8 cellular contexts compared by ENCODE assay signal in genomic region chr1:206555473-206555935, GRCh38. TPM values are rescaled to one million over a fixed set of nuclear protein-coding genes. Genes with fewer than 3 reads are reported as not detected.
DNase-seq lines count a peak whose midpoint lies in the region; ATAC-seq, FAIRE-seq and TF ChIP-seq lines count a peak whose summit lies in the region.

No MANE protein-coding gene starts in this region.

- H3K79me2 ChIP-seq in K562 (ENCODE audit: control insufficient read depth, insufficient read depth, low read length): peaks cover 34% of the 10 kb centered on the region

- peak; percentile 81 for FAIRE-seq in K562 (lab: Jason Lieb, UNC)

- H4K20me1 ChIP-seq in K562 (replicated peaks; ENCODE audit: control insufficient read depth, insufficient read depth, low read length): no peaks in the 10 kb centered on the region

- H3K9ac ChIP-seq in K562 (ENCODE audit: insufficient read depth in 1 of 2, low read depth in 2 of 2, low read length in 2 of 2): peak overlapping the region in 1 of 2 experiments; percentile 57; a peak in 2 of 4 replicates

- peak overlapping the region; percentile 72 for H2AFZ ChIP-seq in K562 (ENCODE audit: low read depth, low read length)

- POLR2A ChIA-PET in K562 (lab: Yijun Ruan, JAX): interaction anchor here (0.5 to 2.7 kb wide), 13 partner anchors 8 to 1280 kb away, joined by 3 to 10 read pairs (median 4); partner anchors contain the start of genes DYRK3 and EIF2D

- peak overlapping the region; percentile 30 for H3K4me2 ChIP-seq in K562 (ENCODE audit: insufficient read depth, low read length)

- H3K27me3 ChIP-seq in K562 (ENCODE audit: control insufficient read depth in 2 of 2, insufficient read depth in 2 of 2, low read length in 2 of 2): no peaks in the 10 kb centered on the region

- intact Hi-C loops in K562 (cut with micrococcal nuclease): no loop called here

- TF ChIP-seq POLR2A in K562 (conservative IDR thresholded peaks at IDR 0.05): no peak

- no peak overlapping the region for H3K4me3 ChIP-seq in K562

- CTCF ChIA-PET in K562 (lab: Yijun Ruan, JAX; ENCODE audit: low intra/inter-chr PET ratio): interaction anchor here (0.8 kb wide), 1 partner anchor 66 kb away, joined by 3 read pairs; no protein-coding TSS in a partner anchor

- H3K27ac ChIP-seq in K562 (ENCODE audit: extremely low read depth, low read depth, low read length): peak overlapping the region; percentile 81; the same call in 1 of the 3 replicates

- H3K36me3 ChIP-seq in K562 (ENCODE audit: control insufficient read depth, insufficient read depth, low read length): peaks cover 4% of the 10 kb centered on the region; the same call in 1 of the 3 replicates

- TF ChIP-seq EP300 in K562 (IDR thresholded peaks at IDR 0.05; ENCODE audit: low read length): no peak; the same call in 1 of the 2 replicates

- BruUV-seq in K562 (replicated peaks; lab: Mats Ljungman, UMichigan): no TSS peak

- no peak for TF ChIP-seq RAD21 in K562 (CRISPR knock-in tag; conservative IDR thresholded peaks at IDR 0.05 in 1 of 2, IDR thresholded peaks at IDR 0.05 in 1 of 2)

- no peaks in the 10 kb centered on the region for H3K9me3 ChIP-seq in K562 (replicated peaks; ENCODE audit: control insufficient read depth, insufficient read depth, low read depth, low read length)

- peak; percentile 47 for ATAC-seq in K562

- H3K9me1 ChIP-seq in K562 (ENCODE audit: control insufficient read depth, insufficient read depth, low read length): no peaks in the 10 kb centered on the region

- WGBS in K562 (ENCODE audit: insufficient coverage, low coverage, missing lambda C conversion rate): 7% methylated on average over 10 of the region's 10 CpGs

- H3K4me1 ChIP-seq in K562 (replicated peaks in 1 of 2; ENCODE audit: control insufficient read depth in 2 of 2, insufficient read depth in 2 of 2, low read length in 2 of 2): peaks cover 46 to 73% of the 10 kb centered on the region in 2 experiments

- DNase-seq in stimulated activated CD4-positive, alpha-beta T cell treated with anti-CD3 and anti-CD28 coated beads, Interleukin-2, amount 100 ng/mL, for 24 hours: peak; percentile 51 to 58
- DNase-seq in stimulated activated CD4-positive, alpha-beta T cell treated with anti-CD3 and anti-CD28 coated beads, Interleukin-12 subunit alpha, Interleukin-12 subunit beta, amount 100 ng/mL, for 4 hours: no peak
- DNase-seq in K562 (ENCODE audit: extremely low read depth in 1 of 4, low spot score in 3 of 4) (peak; percentile 79 to 91 (median 84)), mucosa of gallbladder (ENCODE audit: low spot score) (peak; percentile 41), H4 (ENCODE audit: low spot score) (no peak), ACHN (no peak), Kasumi-1 (lab: John Stamatoyannopoulos, UW) (no peak), HPDE6-E6E7 (ENCODE audit: extremely low spot score) (no peak)

- TF ChIP-seq CTCF in K562 (IDR thresholded peaks at IDR 0.05 in 2 of 3, conservative IDR thresholded peaks at IDR 0.05 in 1 of 3; ENCODE audit: insufficient read depth in 2 of 3, low read depth in 1 of 3, low read length in 3 of 3): no peak

- in situ Hi-C loops in K562 (cut with MboI): no loop called here
- in situ Hi-C loops in ACHN (cut with HindIII; ENCODE audit: low pct_ligation_motif_present, low pct_unique_long_range_greater_than_20kb, low sequenced_read_pairs): no loop called here

TF ChIP-seq in K562, 482 proteins besides CTCF, POLR2A, EP300 and RAD21 (continues in another document):
- TF ChIP-seq KLF13 (tag; IDR thresholded peaks at IDR 0.05; ENCODE audit: borderline replicate concordance, low read depth) (no peak), ZNF239 (CRISPR knock-in tag; IDR thresholded peaks at IDR 0.05) (no peak), MXI1 (IDR thresholded peaks at IDR 0.05; ENCODE audit: low read depth, low read length) (no peak), DMBX1 (CRISPR knock-in tag; IDR thresholded peaks at IDR 0.05; ENCODE audit: borderline replicate concordance) (no peak; the same call in 1 of the 2 replicates), CSDE1 (IDR thresholded peaks at IDR 0.05) (no peak), ZNF77 (CRISPR knock-in tag; IDR thresholded peaks at IDR 0.05) (no peak), BHLHE40 (IDR thresholded peaks at IDR 0.05; ENCODE audit: low read length) (no peak), FOXA3 (CRISPR knock-in tag; conservative IDR thresholded peaks at IDR 0.05 in 1 of 2, IDR thresholded peaks at IDR 0.05 in 1 of 2) (peak; percentile 48 to 79; a peak in 3 of 4 replicates), DEAF1 (CRISPR knock-in tag; IDR thresholded peaks at IDR 0.05) (no peak), JUND (IDR thresholded peaks at IDR 0.05; ENCODE audit: borderline replicate concordance, low read depth, low read length) (0 out of 2 replicates have a peak, but pooled peaks have one; percentile 12), JUND (tag; IDR thresholded peaks at IDR 0.05; ENCODE audit: borderline replicate concordance, low read depth, low read length) (no peak; the same call in 2 of the 3 replicates), ZNF778 (CRISPR knock-in tag; IDR thresholded peaks at IDR 0.05) (no peak), ELF1 (tag; IDR thresholded peaks at IDR 0.05) (no peak), E2F3 (CRISPR knock-in tag; IDR thresholded peaks at IDR 0.05) (0 out of 2 replicates have a peak, but pooled peaks have one; percentile 74)

RNA-seq across cellular contexts. Expression of gene RASSF5, which starts 48.2 kb away (rescaled TPM):
- 17.2 and 26.4 TPM in 2 replicates for total RNA-seq in K562 (2011; cell fraction: chromatin; rRNA removed; ENCODE audit: low replicate concordance)
- 14.7 and 19.2 TPM in 2 replicates for total RNA-seq in K562 (2011; cell fraction: nucleolus; rRNA removed)
- total RNA-seq in K562 (2011; cell fraction: nucleoplasm; rRNA removed): 15.8 and 17.7 TPM in 2 replicates
- 25.2 and 32.1 TPM in 2 replicates for total RNA-seq in K562 (2014; rRNA removed)
- 20.3 and 21.7 TPM in 2 replicates for total RNA-seq in K562 (2014; rRNA removed; fragmentation: Illumina TruSeq; extraction: Trizol)
- total RNA-seq in K562 (2015; rRNA removed; fragmentation: Illumina TruSeq; extraction: Trizol): 26.7 and 28.5 TPM in 2 replicates
- total RNA-seq in K562 (2021): 35.2 and 38.1 TPM in 2 replicates
- 20.8 and 42.4 TPM in 2 replicates for polyA plus RNA-seq in K562 (2011; rRNA removed)
- polyA plus RNA-seq in K562 (2011; cell fraction: cytosol; rRNA removed): 24.2 and 36.3 TPM in 2 replicates
- polyA plus RNA-seq in K562 (2011; cell fraction: nucleus; rRNA removed): 58.6 and 70.3 TPM in 2 replicates
- polyA plus RNA-seq in K562 (2012): 33.6 and 70.4 TPM in 2 replicates
- 36.1 and 41.0 TPM in 2 replicates for polyA plus RNA-seq in K562 (2014; fragmentation: Illumina TruSeq; extraction: Trizol)
- polyA plus RNA-seq in K562 (2014; fragmentation: Nextera tagmentation; extraction: Ambion mirVana): 1 to 10 TPM; 6.1 to 6.9 TPM
- polyA plus RNA-seq in K562 (2014; rRNA removed): 27.4 and 27.9 TPM in 2 replicates
- polyA minus RNA-seq in K562 (2011; rRNA and poly(A)+ RNA removed): 24.4 and 42.9 TPM in 2 replicates
- polyA minus RNA-seq in K562 (2011; cell fraction: cytosol; rRNA and poly(A)+ RNA removed): 19.2 and 30.5 TPM in 2 replicates
- polyA minus RNA-seq in K562 (2011; cell fraction: nucleus; rRNA and poly(A)+ RNA removed): 23.4 and 57.9 TPM in 2 replicates
- 49.5 TPM for total RNA-seq in mucosa of gallbladder
- total RNA-seq in H4 (2014; rRNA removed; shearing (Covaris generic)): 2.6 and 3.8 TPM in 2 replicates

RNA-seq across cellular contexts. Expression of gene EIF2D, which starts 56.8 kb away (rescaled TPM):
- total RNA-seq in K562 (2011; cell fraction: chromatin; rRNA removed; ENCODE audit: low replicate concordance): 150 and 157 TPM in 2 replicates
- 80.9 and 87.9 TPM in 2 replicates for total RNA-seq in K562 (2011; cell fraction: nucleolus; rRNA removed)
- 121 and 150 TPM in 2 replicates for total RNA-seq in K562 (2011; cell fraction: nucleoplasm; rRNA removed)
- total RNA-seq in K562 (2014; rRNA removed) (85.9 and 106 TPM in 2 replicates), K562 (2014; rRNA removed; fragmentation: Illumina TruSeq; extraction: Trizol) (92.7 and 93.9 TPM in 2 replicates), K562 (2015; rRNA removed; fragmentation: Illumina TruSeq; extraction: Trizol) (85.1 and 86.5 TPM in 2 replicates), K562 (2021) (81.1 and 82.1 TPM in 2 replicates), mucosa of gallbladder (41.2 TPM)
- polyA plus RNA-seq in K562 (2011; rRNA removed) (138 and 152 TPM in 2 replicates), K562 (2014; fragmentation: Illumina TruSeq; extraction: Trizol) (111 and 128 TPM in 2 replicates), K562 (2014; fragmentation: Nextera tagmentation; extraction: Ambion mirVana) (100 to 1,000 TPM in 1 of 2 experiments, 10 to 100 TPM in 1; 86.9 to 130 TPM), K562 (2014; rRNA removed) (113 and 131 TPM in 2 replicates)
- 91.2 and 121 TPM in 2 replicates for polyA plus RNA-seq in K562 (2011; cell fraction: cytosol; rRNA removed)
- 209 and 264 TPM in 2 replicates for polyA plus RNA-seq in K562 (2011; cell fraction: nucleus; rRNA removed)
- 76.3 and 124 TPM in 2 replicates for polyA plus RNA-seq in K562 (2012)
- polyA minus RNA-seq in K562 (2011; rRNA and poly(A)+ RNA removed): 109 and 116 TPM in 2 replicates
- polyA minus RNA-seq in K562 (2011; cell fraction: cytosol; rRNA and poly(A)+ RNA removed): 50.0 and 50.6 TPM in 2 replicates
- 51.2 and 78.6 TPM in 2 replicates for polyA minus RNA-seq in K562 (2011; cell fraction: nucleus; rRNA and poly(A)+ RNA removed)
- 43.3 and 45.4 TPM in 2 replicates for total RNA-seq in H4 (2014; rRNA removed; shearing (Covaris generic))

Comparison
In these comparisons a context has a peak if more than half of its experiments do, and no peak if none do; other contexts are left out.
1. DNase-seq: peak in stimulated activated CD4-positive, alpha-beta T cell treated with anti-CD3 and anti-CD28 coated beads, Interleukin-2, amount 100 ng/mL, for 24 hours (2 of 2), K562 (4 of 4) and mucosa of gallbladder (single experiment); none in stimulated activated CD4-positive, alpha-beta T cell treated with anti-CD3 and anti-CD28 coated beads, Interleukin-12 subunit alpha, Interleukin-12 subunit beta, amount 100 ng/mL, for 4 hours (single experiment), H4 (single experiment), ACHN (single experiment), Kasumi-1 (0 of 2) and HPDE6-E6E7 (single experiment).